ENCODE assay signal across 8 cellular contexts in the genomic region with DNA sequence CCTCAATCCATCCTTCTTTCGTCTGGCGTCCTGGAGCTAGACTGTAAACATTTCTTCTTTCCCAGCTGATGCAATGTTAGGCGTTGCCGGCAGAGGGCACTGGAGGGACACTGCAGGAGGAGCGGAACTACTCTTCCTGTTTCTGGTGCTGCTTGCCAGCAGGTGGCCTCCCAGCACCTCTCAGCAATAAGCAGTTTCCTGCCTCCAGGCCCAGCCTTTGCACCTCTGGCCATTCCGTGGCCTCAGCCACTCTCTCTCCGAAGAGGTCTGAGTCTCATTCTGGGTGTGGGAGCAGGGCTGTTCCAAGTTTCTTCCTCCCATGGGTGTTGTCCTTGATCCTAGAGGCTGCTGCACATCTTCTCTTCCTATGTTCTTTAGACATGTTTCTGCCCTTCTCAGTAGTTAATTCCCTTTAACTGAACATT. TPM values are rescaled to one million over a fixed set of nuclear protein-coding genes. Genes with fewer than 3 reads are reported as not detected.
DNase-seq lines count a peak whose midpoint lies in the region; ATAC-seq and TF ChIP-seq lines count a peak whose summit lies in the region.

No MANE protein-coding gene starts in this region.

- H2AFZ ChIP-seq in KMS-11 (ENCODE audit: low read depth) (peak overlapping the region; percentile 56), PC-3 (ENCODE audit: low read length) (peak overlapping the region; percentile 24; the same call in 1 of the 2 replicates)

- POLR2A ChIA-PET in PC-3 (lab: Charles Lee; ENCODE audit: unreplicated experiment): interaction anchor here (0.5 kb wide), 1 partner anchor 97 kb away, joined by 8 read pairs; no protein-coding TSS in a partner anchor
- POLR2A ChIA-PET in naive thymus-derived CD8-positive, alpha-beta T cell (lab: Charles Lee): interaction anchor here (1.0 kb wide), 1 partner anchor 486 kb away, joined by 4 read pairs; no protein-coding TSS in a partner anchor

- no peaks in the 10 kb centered on the region for H3K79me2 ChIP-seq in KMS-11 (ENCODE audit: insufficient read depth, low read depth)
- H3K79me2 ChIP-seq in PC-3 (ENCODE audit: low read length): no peaks in the 10 kb centered on the region

- peak; percentile 98 for TF ChIP-seq CTCF in Calu3 (IDR thresholded peaks at IDR 0.05; ENCODE audit: unreplicated experiment)
- peak; percentile 93 for TF ChIP-seq CTCF in KMS-11 (conservative IDR thresholded peaks at IDR 0.05; ENCODE audit: low read depth, low read length)
- peak; percentile 100 for TF ChIP-seq CTCF in PC-3 (conservative IDR thresholded peaks at IDR 0.05; ENCODE audit: low read depth, low read length)

- H3F3A ChIP-seq in PC-3 (ENCODE audit: low read length, unreplicated experiment): no peaks in the 10 kb centered on the region

- peaks cover 7% of the 10 kb centered on the region; the same call in 1 of the 2 replicates for H3K27me3 ChIP-seq in KMS-11 (ENCODE audit: insufficient read depth, low read depth)
- H3K27me3 ChIP-seq in PC-3 (ENCODE audit: low read length): no peaks in the 10 kb centered on the region

- no peaks in the 10 kb centered on the region for H3K4me1 Mint-ChIP-seq in Calu3 (ENCODE audit: low read depth, unreplicated experiment)
- H3K4me1 Mint-ChIP-seq in naive thymus-derived CD8-positive, alpha-beta T cell: peaks cover 2 to 13% (median 12%) of the 10 kb centered on the region in 4 donors
- H3K4me1 Mint-ChIP-seq in stimulated activated naive B cell treated with anti-CD40 and anti-IgM and Interleukin-4, amounts not matched to agents 10 μg/mL and 1 μg/mL and 100 μg/mL, for 72 hours: peaks cover 2 to 15% of the 10 kb centered on the region in 2 donors

- H3K9me3 Mint-ChIP-seq in Calu3 (ENCODE audit: low read depth, unreplicated experiment): peaks cover 3% of the 10 kb centered on the region
- H3K9me3 Mint-ChIP-seq in naive thymus-derived CD8-positive, alpha-beta T cell: peaks cover 3 to 11% (median 7%) of the 10 kb centered on the region in 9 donors
- peaks cover 3 to 4% of the 10 kb centered on the region in 2 donors for H3K9me3 Mint-ChIP-seq in stimulated activated naive B cell treated with anti-CD40 and anti-IgM and Interleukin-4, amounts not matched to agents 10 μg/mL and 1 μg/mL and 100 μg/mL, for 72 hours

- no peaks in the 10 kb centered on the region for H4K20me1 ChIP-seq in KMS-11 (ENCODE audit: insufficient read depth)
- no peaks in the 10 kb centered on the region for H4K20me1 ChIP-seq in PC-3 (ENCODE audit: low read length)

- no peaks in the 10 kb centered on the region; the same call in 1 of the 2 replicates for H3K9me3 ChIP-seq in PC-3 (ENCODE audit: low read length)

- H3K9ac ChIP-seq in KMS-11 (no peak overlapping the region), PC-3 (ENCODE audit: low read length) (no peak overlapping the region)

- peak; percentile 88 for ATAC-seq in GM21526 (IDR thresholded peaks at IDR 0.05; ENCODE audit: low FRiP score, unreplicated experiment)
- ATAC-seq in PC-3: peak; percentile 98
- ATAC-seq in esophagus mucosa: peak; percentile 97
- ATAC-seq in naive thymus-derived CD8-positive, alpha-beta T cell: peak; percentile 98 to 100
- peak; percentile 99 for ATAC-seq in stimulated activated naive B cell treated with anti-CD40 and anti-IgM and Interleukin-4, amounts not matched to agents 10 μg/mL and 1 μg/mL and 100 μg/mL, for 72 hours (replicated peaks)

- H3K4me3 Mint-ChIP-seq in Calu3 (ENCODE audit: low read depth, unreplicated experiment): no peak overlapping the region
- peak overlapping the region in 3 of 10 donors; percentile 3 to 26 (median 19) for H3K4me3 Mint-ChIP-seq in naive thymus-derived CD8-positive, alpha-beta T cell
- no peak overlapping the region for H3K4me3 Mint-ChIP-seq in stimulated activated naive B cell treated with anti-CD40 and anti-IgM and Interleukin-4, amounts not matched to agents 10 μg/mL and 1 μg/mL and 100 μg/mL, for 72 hours

- H3K4me1 ChIP-seq in KMS-11 (ENCODE audit: low read depth, poor library complexity, severe bottlenecking) (no peaks in the 10 kb centered on the region), PC-3 (ENCODE audit: insufficient read depth, low read length) (no peaks in the 10 kb centered on the region; the same call in 1 of the 2 replicates)

- no peaks in the 10 kb centered on the region for H3K9me2 ChIP-seq in PC-3 (replicated peaks; ENCODE audit: low read length)

- CTCF ChIA-PET in Calu3 (lab: Charles Lee): interaction anchor here (0.7 to 1.6 kb wide), 11 partner anchors 11 to 562 kb away, joined by 3 to 10 read pairs (median 5); no protein-coding TSS in a partner anchor
- CTCF ChIA-PET in PC-3 (lab: Charles Lee): interaction anchor here (0.6 to 1.5 kb wide), 10 partner anchors 9 to 486 kb away, joined by 3 to 15 read pairs (median 3); no protein-coding TSS in a partner anchor

- DNase-seq in Calu3 (peak; percentile 89), PC-3 (peak; percentile 96), activated T-cell treated with anti-CD3 and anti-CD28 coated beads for 24 hours (ENCODE audit: low read depth) (peak; percentile 76)
- peak; percentile 73 to 91 (median 82) for DNase-seq in naive thymus-derived CD8-positive, alpha-beta T cell
- peak; percentile 74 for DNase-seq in stimulated activated naive B cell treated with anti-CD40 and anti-IgM and Interleukin-4, amounts not matched to agents 10 μg/mL and 1 μg/mL and 100 μg/mL, for 72 hours

- H3K27ac ChIP-seq in KMS-11: no peak overlapping the region
- no peak overlapping the region for H3K27ac ChIP-seq in PC-3 (ENCODE audit: low read length)

- H3K36me3 ChIP-seq in KMS-11 (ENCODE audit: insufficient read depth) (no peaks in the 10 kb centered on the region), PC-3 (ENCODE audit: low read depth, low read length) (no peaks in the 10 kb centered on the region)

- H3K4me2 ChIP-seq in KMS-11 (no peak overlapping the region), PC-3 (ENCODE audit: low read length) (peak overlapping the region; percentile 37; the same call in 1 of the 2 replicates)

- no TSS peak for BruUV-seq in Calu3 (replicated peaks; lab: Mats Ljungman, UMichigan)
- BruUV-seq in PC-3 (replicated peaks; lab: Mats Ljungman, UMichigan): no TSS peak

- H3K27ac Mint-ChIP-seq in Calu3 (ENCODE audit: unreplicated experiment): no peak overlapping the region
- H3K27ac Mint-ChIP-seq in naive thymus-derived CD8-positive, alpha-beta T cell: peak overlapping the region in 9 of 10 donors; percentile 16 to 81 (median 48)
- H3K27ac Mint-ChIP-seq in stimulated activated naive B cell treated with anti-CD40 and anti-IgM and Interleukin-4, amounts not matched to agents 10 μg/mL and 1 μg/mL and 100 μg/mL, for 72 hours: no peak overlapping the region

- H3K4me3 ChIP-seq in KMS-11 (IDR thresholded peaks at IDR 0.05; ENCODE audit: insufficient read depth, low read depth, low read length) (no peak overlapping the region), PC-3 (ENCODE audit: low read length) (no peak overlapping the region)

- H3K27me3 Mint-ChIP-seq in Calu3 (ENCODE audit: unreplicated experiment): peaks cover 69% of the 10 kb centered on the region
- peaks cover 4 to 17% (median 11%) of the 10 kb centered on the region in 5 donors for H3K27me3 Mint-ChIP-seq in naive thymus-derived CD8-positive, alpha-beta T cell
- peaks cover 10 to 23% of the 10 kb centered on the region in 2 donors for H3K27me3 Mint-ChIP-seq in stimulated activated naive B cell treated with anti-CD40 and anti-IgM and Interleukin-4, amounts not matched to agents 10 μg/mL and 1 μg/mL and 100 μg/mL, for 72 hours

- intact Hi-C loops in Calu3 (cut with micrococcal nuclease; ENCODE audit: unreplicated experiment): loop anchor here (1.0 kb wide), 1 partner anchor 53 kb away; no protein-coding TSS in a partner anchor
- intact Hi-C loops in PC-3 (cut with micrococcal nuclease): loop anchor here (1.0 to 10.0 kb wide), 5 partner anchors 53 to 567 kb away; a partner anchor contains a TSS

- no peaks in the 10 kb centered on the region for H3K36me3 Mint-ChIP-seq in Calu3 (ENCODE audit: insufficient read depth, unreplicated experiment)
- peaks cover 0 to 5% (median 0%) of the 10 kb centered on the region in 3 donors for H3K36me3 Mint-ChIP-seq in naive thymus-derived CD8-positive, alpha-beta T cell
- peaks cover 0 to 3% of the 10 kb centered on the region in 2 donors for H3K36me3 Mint-ChIP-seq in stimulated activated naive B cell treated with anti-CD40 and anti-IgM and Interleukin-4, amounts not matched to agents 10 μg/mL and 1 μg/mL and 100 μg/mL, for 72 hours

RNA-seq across cellular contexts. Expression of gene ASPG, which starts 7.5 kb away (rescaled TPM):
- total RNA-seq in Calu3 (2022): not detected in 2 replicates
- 0.22 TPM in 1 of 2 replicates, not detected in the other for total RNA-seq in PC-3 (2014; rRNA removed)
- 59.2 TPM for total RNA-seq in esophagus mucosa
- not detected for total RNA-seq in naive thymus-derived CD8-positive, alpha-beta T cell
- polyA plus RNA-seq in naive thymus-derived CD8-positive, alpha-beta T cell: not detected

Comparison
In these comparisons a context has a peak if more than half of its experiments do, and no peak if none do; other contexts are left out.
1. H3K27ac Mint-ChIP-seq: peak in naive thymus-derived CD8-positive, alpha-beta T cell (9 of 10); none in Calu3 (single experiment) and stimulated activated naive B cell treated with anti-CD40 and anti-IgM and Interleukin-4, amounts not matched to agents 10 μg/mL and 1 μg/mL and 100 μg/mL, for 72 hours (single experiment).
2. RNA of gene ASPG, which starts 7.5 kb away (total RNA-seq): 59.2 TPM in esophagus mucosa (single experiment); 0.22 TPM in PC-3, not detected in naive thymus-derived CD8-positive, alpha-beta T cell and not detected in Calu3; every median in the first group is over 10 times any median in the second.
3. Peak in every context shown above with its lines, with median percentiles within 50 percentile points of each other: DNase-seq, CTCF ChIP-seq and ATAC-seq.